ENCODE assay signal across 8 cellular contexts in genomic region chr4:89308161-89308500, GRCh38. TPM values are rescaled to one million over a fixed set of nuclear protein-coding genes. Genes with fewer than 3 reads are reported as not detected.
A peak's percentile ranks its signal among the peaks of the same experiment; 100 is the strongest.
DNase-seq lines count a peak whose midpoint lies in the region; ATAC-seq and TF ChIP-seq lines count a peak whose summit lies in the region.

No MANE protein-coding gene starts in this region.

- H3K9ac ChIP-seq in adipocyte (ENCODE audit: low read length), result no peak overlapping the region

- peak overlapping the region; percentile 89 for H3K4me3 Mint-ChIP-seq in activated naive CD4-positive, alpha-beta T cell treated with anti-CD3 and anti-CD28 coated beads, Interleukin-2, amount 50 U/mL, for 24 hours
- peak overlapping the region; percentile 80 for H3K4me3 Mint-ChIP-seq in type B pancreatic cell

- H3K27ac ChIP-seq in right lobe of liver, result peak overlapping the region in 1 of 3 donors; percentile 76

- H3K9me3 Mint-ChIP-seq in activated naive CD4-positive, alpha-beta T cell treated with anti-CD3 and anti-CD28 coated beads, Interleukin-2, amount 50 U/mL, for 24 hours, result no peaks in the 10 kb centered on the region
- H3K9me3 Mint-ChIP-seq in type B pancreatic cell, result no peaks in the 10 kb centered on the region

- H3K4me3 ChIP-seq in adipocyte (ENCODE audit: low read length) (peak overlapping the region; percentile 30), right lobe of liver (peak overlapping the region; percentile 57 to 70 (median 69))

- intact Hi-C loops in right lobe of liver (cut with DNase I), result no loop called here

- ATAC-seq in right lobe of liver, result peak; percentile 11 to 31 (median 30)

- no peak for DNase-seq in activated naive CD4-positive, alpha-beta T cell treated with Interleukin-2 at 50 U/mL for 16 hours
- DNase-seq in adipocyte (ENCODE audit: low read depth) (no peak), right lobe of liver (no peak), type B pancreatic cell (ENCODE audit: extremely low spot score, unreplicated experiment) (no peak), COLO829 (ENCODE audit: low spot score) (no peak), activated gamma-delta T cell (lab: John Stamatoyannopoulos, UW) (no peak), DMS79 treated with DMSO at 0.1 percent for 48 hours (lab: John Stamatoyannopoulos, UW) (no peak)

- H3K4me1 ChIP-seq in adipocyte (ENCODE audit: control insufficient read depth, insufficient read depth, low read length), result peaks cover 31% of the 10 kb centered on the region
- H3K4me1 ChIP-seq in right lobe of liver, result peaks cover 0 to 6% (median 3%) of the 10 kb centered on the region in 4 donors

- no peak for TF ChIP-seq POLR2A in right lobe of liver (IDR thresholded peaks at IDR 0.05)

- H3K9me3 ChIP-seq in adipocyte (ENCODE audit: control insufficient read depth, low read length) (no peaks in the 10 kb centered on the region), right lobe of liver (no peaks in the 10 kb centered on the region)

- peaks cover 70% of the 10 kb centered on the region for H3K4me1 Mint-ChIP-seq in activated naive CD4-positive, alpha-beta T cell treated with anti-CD3 and anti-CD28 coated beads, Interleukin-2, amount 50 U/mL, for 24 hours
- peaks cover 7% of the 10 kb centered on the region for H3K4me1 Mint-ChIP-seq in type B pancreatic cell (ENCODE audit: unreplicated experiment)

- no peaks in the 10 kb centered on the region for H3K36me3 ChIP-seq in adipocyte (ENCODE audit: control insufficient read depth, insufficient read depth, low read length, severe bottlenecking)
- H3K36me3 ChIP-seq in right lobe of liver, result no peaks in the 10 kb centered on the region

- H3K27me3 Mint-ChIP-seq in activated naive CD4-positive, alpha-beta T cell treated with anti-CD3 and anti-CD28 coated beads, Interleukin-2, amount 50 U/mL, for 24 hours, result no peaks in the 10 kb centered on the region
- H3K27me3 Mint-ChIP-seq in type B pancreatic cell, result peaks cover 31% of the 10 kb centered on the region

- WGBS in right lobe of liver (ENCODE audit: insufficient coverage, low coverage, low lambda C conversion rate, missing lambda C conversion rate), result 13% methylated on average over 5 of the region's 6 CpGs

- TF ChIP-seq CTCF in right lobe of liver (IDR thresholded peaks at IDR 0.05) (no peak), type B pancreatic cell (conservative IDR thresholded peaks at IDR 0.05) (no peak)

- no peaks in the 10 kb centered on the region for H3K36me3 Mint-ChIP-seq in activated naive CD4-positive, alpha-beta T cell treated with anti-CD3 and anti-CD28 coated beads, Interleukin-2, amount 50 U/mL, for 24 hours
- no peaks in the 10 kb centered on the region for H3K36me3 Mint-ChIP-seq in type B pancreatic cell

- no peak overlapping the region for H3K27ac Mint-ChIP-seq in activated naive CD4-positive, alpha-beta T cell treated with anti-CD3 and anti-CD28 coated beads, Interleukin-2, amount 50 U/mL, for 24 hours
- H3K27ac Mint-ChIP-seq in type B pancreatic cell, result no peak overlapping the region

- H3K27me3 ChIP-seq in adipocyte (replicated peaks; ENCODE audit: control insufficient read depth, insufficient read depth, low read length) (peaks cover 5% of the 10 kb centered on the region), right lobe of liver (no peaks in the 10 kb centered on the region)

RNA-seq across cellular contexts. Expression of gene GPRIN3, which starts 0.5 kb away (rescaled TPM):
- total RNA-seq in right lobe of liver (1 to 10 TPM in 3 of 6 experiments, under 1 TPM in 3; 0.29 to 7.9 (median 3.9) TPM), type B pancreatic cell (ENCODE audit: low replicate concordance) (4.0 and 4.5 TPM in 2 replicates)
